24 cellular contexts compared by ENCODE assay signal in genomic region chr1:43063394-43064219, GRCh38.
A peak's percentile ranks its signal among the peaks of the same experiment; 100 is the strongest.
DNase-seq lines count a peak whose midpoint lies in the region; ATAC-seq, FAIRE-seq and TF ChIP-seq lines count a peak whose summit lies in the region.
"Had no signal": no experiment of that assay in that cellular context is flagged by ENCODE, and none has a peak within 500 bp of the region (broad histone marks: within the 10 kb centered on the region; RNA-seq: fewer than 3 reads in every experiment).

No MANE protein-coding gene starts in this region.

- intact Hi-C loops in activated CD4-positive, alpha-beta T cell treated with anti-CD3 and anti-CD28 coated beads, Interleukin-2, amount 10 ng/mL, durations not matched to agents 24 days and 14 days (cut with micrococcal nuclease) = no loop called here
- intact Hi-C loops in HepG2 (cut with micrococcal nuclease; ENCODE audit: unreplicated experiment) (no loop called here), right lobe of liver (cut with DNase I) (no loop called here)

- H4K20me1 ChIP-seq in HepG2 (ENCODE audit: insufficient read depth, low read length) = no peaks in the 10 kb centered on the region
- no peaks in the 10 kb centered on the region for H4K20me1 ChIP-seq in neural progenitor cell (ENCODE audit: low read depth)

- H3K4me1 ChIP-seq in HepG2 (ENCODE audit: insufficient read depth, low read length) (peaks cover 62% of the 10 kb centered on the region), right lobe of liver (peaks cover 0 to 2% (median 0%) of the 10 kb centered on the region in 4 donors), neural progenitor cell (peaks cover 16% of the 10 kb centered on the region)

- no peak for TF ChIP-seq RAD21 in HepG2 (CRISPR knock-in tag; IDR thresholded peaks at IDR 0.05)

- H3K9ac ChIP-seq in HepG2 (ENCODE audit: insufficient read depth, low read depth, low read length) (no peak overlapping the region), neural progenitor cell (no peak overlapping the region)

- 83% methylated on average over 10 of the region's 10 CpGs for WGBS in HepG2 (ENCODE audit: low lambda C conversion rate)
- 77% methylated on average over 6 of the region's 10 CpGs for WGBS in right lobe of liver (ENCODE audit: insufficient coverage, low coverage, low lambda C conversion rate, missing lambda C conversion rate)

- in situ Hi-C loops in HepG2 (cut with HindIII; ENCODE audit: extremely low pct_ligation_motif_present, low pct_unique_long_range_greater_than_20kb) = no loop called here

- no peaks in the 10 kb centered on the region for H3K27me3 ChIP-seq in HepG2 (ENCODE audit: control insufficient read depth in 1 of 2, insufficient read depth in 2 of 2, low read length in 2 of 2)
- H3K27me3 ChIP-seq in right lobe of liver = no peaks in the 10 kb centered on the region
- H3K27me3 ChIP-seq in neural progenitor cell = no peaks in the 10 kb centered on the region
- H3K27me3 ChIP-seq: BE2C, MG63 had no signal

- TF ChIP-seq CTCF in HepG2 (CRISPR knock-in tag; IDR thresholded peaks at IDR 0.05) (no peak), right lobe of liver (IDR thresholded peaks at IDR 0.05) (no peak), neural progenitor cell (IDR thresholded peaks at IDR 0.05) (no peak)

- H3K27ac Mint-ChIP-seq in activated CD4-positive, alpha-beta T cell treated with anti-CD3 and anti-CD28 coated beads, Interleukin-2, amount 10 ng/mL, durations not matched to agents 7 days and 5 days = peak overlapping the region; percentile 26
- H3K27ac Mint-ChIP-seq in activated CD4-positive, alpha-beta T cell treated with anti-CD3 and anti-CD28 coated beads, Interleukin-2, amount 10 ng/mL, durations not matched to agents 24 days and 14 days = no peak overlapping the region
- H3K27ac Mint-ChIP-seq in neural progenitor cell = peak overlapping the region; percentile 93

- no peak for FAIRE-seq in HepG2 (lab: Jason Lieb, UNC)
- FAIRE-seq: GM12891 had no signal

- H3K4me2 ChIP-seq in HepG2 (ENCODE audit: low read depth, low read length) (no peak overlapping the region), neural progenitor cell (no peak overlapping the region)

- BruUV-seq in HepG2 (replicated peaks; lab: Mats Ljungman, UMichigan) = no TSS peak

- ATAC-seq in HepG2 (no peak), right lobe of liver (no peak), HG03460 (IDR thresholded peaks at IDR 0.05; ENCODE audit: unreplicated experiment) (no peak), GM18873 (IDR thresholded peaks at IDR 0.05; ENCODE audit: low FRiP score, unreplicated experiment) (no peak)
- ATAC-seq: HCT116 had no signal

- CTCF ChIA-PET in activated CD4-positive, alpha-beta T cell treated with anti-CD3 and anti-CD28 coated beads, Interleukin-2, amount 10 ng/mL, durations not matched to agents 7 days and 5 days (lab: Charles Lee) = interaction anchor here (1.4 to 1.7 kb wide), 2 partner anchors 10 to 15 kb away, joined by 6 to 11 read pairs; no protein-coding TSS in a partner anchor
- CTCF ChIA-PET in HepG2 (lab: Yijun Ruan, JAX; ENCODE audit: low intra/inter-chr PET ratio, low total read pairs) = no interaction called here

- H3K27ac ChIP-seq in HepG2 (ENCODE audit: extremely low read length, insufficient read depth, low read length) (no peak overlapping the region), right lobe of liver (no peak overlapping the region), neural progenitor cell (no peak overlapping the region)
- H3K27ac ChIP-seq: 22Rv1 had no signal

- no peak overlapping the region for H3K4me3 Mint-ChIP-seq in activated CD4-positive, alpha-beta T cell treated with anti-CD3 and anti-CD28 coated beads, Interleukin-2, amount 10 ng/mL, durations not matched to agents 7 days and 5 days
- H3K4me3 Mint-ChIP-seq in activated CD4-positive, alpha-beta T cell treated with anti-CD3 and anti-CD28 coated beads, Interleukin-2, amount 10 ng/mL, durations not matched to agents 24 days and 14 days = no peak overlapping the region
- H3K4me3 Mint-ChIP-seq in neural progenitor cell = no peak overlapping the region
- H3K4me3 Mint-ChIP-seq: CD14-positive monocyte; CD8-positive, alpha-beta memory T cell had no signal

- H3K4me1 Mint-ChIP-seq in activated CD4-positive, alpha-beta T cell treated with anti-CD3 and anti-CD28 coated beads, Interleukin-2, amount 10 ng/mL, durations not matched to agents 7 days and 5 days = peaks cover 20% of the 10 kb centered on the region
- peaks cover 15% of the 10 kb centered on the region for H3K4me1 Mint-ChIP-seq in activated CD4-positive, alpha-beta T cell treated with anti-CD3 and anti-CD28 coated beads, Interleukin-2, amount 10 ng/mL, durations not matched to agents 24 days and 14 days
- peaks cover 64% of the 10 kb centered on the region for H3K4me1 Mint-ChIP-seq in neural progenitor cell

- peaks cover 12% of the 10 kb centered on the region for H3F3A ChIP-seq in neural progenitor cell (ENCODE audit: low read depth)

- no peaks in the 10 kb centered on the region for H3K9me3 Mint-ChIP-seq in activated CD4-positive, alpha-beta T cell treated with anti-CD3 and anti-CD28 coated beads, Interleukin-2, amount 10 ng/mL, durations not matched to agents 7 days and 5 days
- H3K9me3 Mint-ChIP-seq in activated CD4-positive, alpha-beta T cell treated with anti-CD3 and anti-CD28 coated beads, Interleukin-2, amount 10 ng/mL, durations not matched to agents 24 days and 14 days = no peaks in the 10 kb centered on the region
- peaks cover 5% of the 10 kb centered on the region for H3K9me3 Mint-ChIP-seq in neural progenitor cell
- H3K9me3 Mint-ChIP-seq: CD8-positive, alpha-beta memory T cell had no signal

- no peak for DNase-seq in activated CD4-positive, alpha-beta T cell treated with anti-CD3 and anti-CD28 coated beads, Interleukin-2, amount 10 ng/mL, durations not matched to agents 7 days and 5 days
- DNase-seq in activated CD4-positive, alpha-beta T cell treated with anti-CD3 and anti-CD28 coated beads, Interleukin-2, amount 10 ng/mL, durations not matched to agents 24 days and 14 days = no peak
- DNase-seq in HepG2 (ENCODE audit: low spot score) (peak; percentile 43), right lobe of liver (no peak), neural progenitor cell (ENCODE audit: low spot score) (no peak), GM19240 (ENCODE audit: insufficient read length, low spot score) (no peak)
- DNase-seq: BE2C; CD8-positive, alpha-beta memory T cell; DMS 273 treated with DMSO at 0.1 percent for 48 hours; GF-D8; KG1; MG63; NCI-H1105 treated with DMSO at 0.1 percent for 48 hours; NCI-H146; NCI-H2029; NCI-H526 treated with DMSO at 0.1 percent for 48 hours; RPMI8226; SHP77 treated with DMSO at 0.1 percent for 48 hours had no signal

- H3K36me3 Mint-ChIP-seq in activated CD4-positive, alpha-beta T cell treated with anti-CD3 and anti-CD28 coated beads, Interleukin-2, amount 10 ng/mL, durations not matched to agents 7 days and 5 days (ENCODE audit: low read depth) = no peaks in the 10 kb centered on the region
- H3K36me3 Mint-ChIP-seq in activated CD4-positive, alpha-beta T cell treated with anti-CD3 and anti-CD28 coated beads, Interleukin-2, amount 10 ng/mL, durations not matched to agents 24 days and 14 days (ENCODE audit: low read depth) = no peaks in the 10 kb centered on the region
- no peaks in the 10 kb centered on the region for H3K36me3 Mint-ChIP-seq in neural progenitor cell
- H3K36me3 Mint-ChIP-seq: CD8-positive, alpha-beta memory T cell had no signal

- TF ChIP-seq EP300 in HepG2 (IDR thresholded peaks at IDR 0.05; ENCODE audit: low read depth in 2 of 2, low read length in 2 of 2) = no peak
- no peak for TF ChIP-seq EP300 in HepG2 (CRISPR knock-in tag; IDR thresholded peaks at IDR 0.05; ENCODE audit: borderline replicate concordance)

- POLR2A ChIA-PET in activated CD4-positive, alpha-beta T cell treated with anti-CD3 and anti-CD28 coated beads, Interleukin-2, amount 10 ng/mL, durations not matched to agents 7 days and 5 days (lab: Charles Lee) = no interaction called here
- POLR2A ChIA-PET in HepG2 (lab: Yijun Ruan, JAX) = no interaction called here

- H3K27me3 Mint-ChIP-seq in activated CD4-positive, alpha-beta T cell treated with anti-CD3 and anti-CD28 coated beads, Interleukin-2, amount 10 ng/mL, durations not matched to agents 7 days and 5 days = peaks cover 6% of the 10 kb centered on the region
- H3K27me3 Mint-ChIP-seq in activated CD4-positive, alpha-beta T cell treated with anti-CD3 and anti-CD28 coated beads, Interleukin-2, amount 10 ng/mL, durations not matched to agents 24 days and 14 days = peaks cover 9% of the 10 kb centered on the region
- H3K27me3 Mint-ChIP-seq in neural progenitor cell (ENCODE audit: insufficient read depth, low read depth) = peaks cover 18% of the 10 kb centered on the region

- H3K9me3 ChIP-seq in HepG2 (ENCODE audit: low read length) (no peaks in the 10 kb centered on the region), right lobe of liver (no peaks in the 10 kb centered on the region), neural progenitor cell (ENCODE audit: low read depth) (no peaks in the 10 kb centered on the region)
- H3K9me3 ChIP-seq: BE2C, MG63 had no signal

- H3K36me3 ChIP-seq in HepG2 (replicated peaks in 1 of 2; ENCODE audit: control insufficient read depth in 1 of 2, insufficient read depth in 2 of 2, low read length in 2 of 2) = no peaks in the 10 kb centered on the region
- H3K36me3 ChIP-seq in right lobe of liver = no peaks in the 10 kb centered on the region
- H3K36me3 ChIP-seq in neural progenitor cell = no peaks in the 10 kb centered on the region
- H3K36me3 ChIP-seq: BE2C, MG63 had no signal

- H3K79me2 ChIP-seq in HepG2 (ENCODE audit: insufficient read depth, low read length) (no peaks in the 10 kb centered on the region), neural progenitor cell (ENCODE audit: low read depth) (no peaks in the 10 kb centered on the region)

- H3K4me3 ChIP-seq in HepG2 (replicated peaks in 1 of 3; ENCODE audit: insufficient read depth in 1 of 3, low read depth in 2 of 3, low read length in 3 of 3) = no peak overlapping the region
- no peak overlapping the region for H3K4me3 ChIP-seq in right lobe of liver
- H3K4me3 ChIP-seq in neural progenitor cell = no peak overlapping the region
- H3K4me3 ChIP-seq: MG63 had no signal

- TF ChIP-seq POLR2A in HepG2 (IDR thresholded peaks at IDR 0.05; ENCODE audit: insufficient read depth in 1 of 2, low read depth in 2 of 2, low read length in 2 of 2) = no peak
- no peak for TF ChIP-seq POLR2A in right lobe of liver (IDR thresholded peaks at IDR 0.05)

- H2AFZ ChIP-seq in HepG2 (ENCODE audit: low read length) (no peak overlapping the region), neural progenitor cell (replicated peaks) (no peak overlapping the region)

TF ChIP-seq in HepG2, 621 proteins besides CTCF, POLR2A, EP300 and RAD21 (continues in another document):
- TF ChIP-seq SALL1 (CRISPR knock-in tag; IDR thresholded peaks at IDR 0.05) = 0 out of 2 replicates have a peak, but pooled peaks have one; percentile 18
